In genomic region chr20:35332540-35333200, GRCh38 we compare ENCODE assay signal across 35 cellular contexts. TPM values are rescaled to one million over a fixed set of nuclear protein-coding genes. Genes with fewer than 3 reads are reported as not detected.
"Had no signal": no experiment of that assay in that cellular context is flagged by ENCODE, and none has a peak within 500 bp of the region (broad histone marks: within the 10 kb centered on the region; RNA-seq: fewer than 3 reads in every experiment).

No MANE protein-coding gene starts in this region.

- H3K4me3 Mint-ChIP-seq: activated B cell treated with CpG ODN at 0.5 μM for 24 hours; activated CD8-positive, alpha-beta T cell treated with anti-CD3 and anti-CD28 coated beads for 36 hours; activated naive CD8-positive, alpha-beta T cell; activated T-cell treated with anti-CD3 and anti-CD28 coated beads, Interleukin-2, amount 50 U/mL, for 4 hours; activated T-helper 17 cell treated with anti-CD3 and anti-CD28 coated beads, Interleukin-2, amount 50 U/mL, for 72 hours; T-cell; T-helper 1 cell treated with Interleukin-12 subunit alpha and Interleukin-12 subunit beta and Interleukin-4 antibody, amounts not matched to agents 30 μg/mL and 1 μg/mL, for 36 hours; T-helper 2 cell treated with Interferon-gamma antibody and Interleukin-4, amounts not matched to agents 5 μg/mL and 100 μg/mL, for 36 hours had no signal

- H3K27me3 ChIP-seq: brain microvascular endothelial cell, colonic mucosa, esophagus squamous epithelium had no signal

- H3K4me1 Mint-ChIP-seq: activated B cell treated with CpG ODN at 0.5 μM for 24 hours, T-cell had no signal

- H3K4me3 ChIP-seq: colonic mucosa, esophagus squamous epithelium had no signal

- H3K9me3 Mint-ChIP-seq: activated B cell treated with CpG ODN at 0.5 μM for 24 hours; activated CD8-positive, alpha-beta T cell treated with anti-CD3 and anti-CD28 coated beads for 36 hours; activated T-cell treated with anti-CD3 and anti-CD28 coated beads, Interleukin-2, amount 50 U/mL, for 4 hours; activated T-helper 17 cell treated with anti-CD3 and anti-CD28 coated beads, Interleukin-2, amount 50 U/mL, for 72 hours; T-cell; T-helper 1 cell treated with Interleukin-12 subunit alpha and Interleukin-12 subunit beta and Interleukin-4 antibody, amounts not matched to agents 30 μg/mL and 1 μg/mL, for 36 hours; T-helper 2 cell treated with Interferon-gamma antibody and Interleukin-4, amounts not matched to agents 5 μg/mL and 100 μg/mL, for 36 hours had no signal

- H3K27ac Mint-ChIP-seq: activated B cell treated with CpG ODN at 0.5 μM for 24 hours; activated CD8-positive, alpha-beta T cell treated with anti-CD3 and anti-CD28 coated beads for 36 hours; activated naive CD8-positive, alpha-beta T cell; activated T-helper 17 cell treated with anti-CD3 and anti-CD28 coated beads, Interleukin-2, amount 50 U/mL, for 72 hours; T-cell; T-helper 1 cell treated with Interleukin-12 subunit alpha and Interleukin-12 subunit beta and Interleukin-4 antibody, amounts not matched to agents 30 μg/mL and 1 μg/mL, for 36 hours; T-helper 2 cell treated with Interferon-gamma antibody and Interleukin-4, amounts not matched to agents 5 μg/mL and 100 μg/mL, for 36 hours had no signal

- ATAC-seq: activated CD4-positive, CD25-positive, alpha-beta regulatory T cell treated with anti-CD3 and anti-CD28 coated beads, Interleukin-2, amount 50 U/mL, for 24 hours; activated CD8-positive, alpha-beta T cell treated with anti-CD3 and anti-CD28 coated beads for 36 hours; activated T-cell treated with anti-CD3 and anti-CD28 coated beads, Interleukin-2, amount 50 U/mL, for 4 hours; activated T-helper 17 cell treated with anti-CD3 and anti-CD28 coated beads, Interleukin-2, amount 50 U/mL, for 72 hours; T-cell had no signal

- H3K27me3 Mint-ChIP-seq: activated B cell treated with CpG ODN at 0.5 μM for 24 hours; activated CD8-positive, alpha-beta T cell treated with anti-CD3 and anti-CD28 coated beads for 36 hours; activated naive CD8-positive, alpha-beta T cell; activated T-helper 17 cell treated with anti-CD3 and anti-CD28 coated beads, Interleukin-2, amount 50 U/mL, for 72 hours; T-cell had no signal

- H3K36me3 ChIP-seq: brain microvascular endothelial cell, colonic mucosa had no signal

- DNase-seq: activated B cell treated with CpG ODN at 0.5 μM for 24 hours; activated CD4-positive, alpha-beta T cell treated with anti-CD3 and anti-CD28 coated beads for 48 hours; activated CD4-positive, alpha-beta T cell treated with anti-CD3 and anti-CD28 coated beads, Interleukin-2, amount 50 U/mL, for 1 hour; activated CD4-positive, alpha-beta T cell treated with anti-CD3 and anti-CD28 coated beads, Interleukin-2, amount 50 U/mL, for 48 hours; activated CD8-positive, alpha-beta memory T cell treated with anti-CD3 and anti-CD28 coated beads for 24 hours; activated CD8-positive, alpha-beta T cell treated with anti-CD3 and anti-CD28 coated beads for 36 hours; activated effector memory CD4-positive, alpha-beta T cell treated with Interleukin-2 at 50 U/mL for 16 hours; activated gamma-delta T cell treated with Interleukin-2 at 50 U/mL for 16 hours; activated naive CD4-positive, alpha-beta T cell treated with anti-CD3 and anti-CD28 coated beads, Interleukin-2, amount 50 U/mL, for 16 hours; activated naive CD4-positive, alpha-beta T cell treated with Interleukin-2 at 50 U/mL for 16 hours; activated T-cell treated with anti-CD3 and anti-CD28 coated beads, Interleukin-2, amount 50 U/mL, for 4 hours; amniotic stem cell; anterior cingulate cortex; brain microvascular endothelial cell; colonic mucosa; effector CD8-positive, alpha-beta T cell; esophagus squamous epithelium; glutamatergic neuron; SW 1271; T-cell; T1000; WERI-Rb-1 had no signal

- H3K9me3 ChIP-seq: colonic mucosa, esophagus squamous epithelium had no signal

- H3K27ac ChIP-seq: brain microvascular endothelial cell, colonic mucosa, epithelial cell of prostate, esophagus squamous epithelium, WERI-Rb-1 had no signal

RNA-seq across cellular contexts. Expression of gene FAM83C, which starts 40.4 kb away (rescaled TPM):
- total RNA-seq: activated B cell treated with CpG ODN at 0.5 μM for 24 hours; activated CD8-positive, alpha-beta T cell treated with anti-CD3 and anti-CD28 coated beads for 36 hours; activated T-cell treated with anti-CD3 and anti-CD28 coated beads, Interleukin-2, amount 50 U/mL, for 4 hours; activated T-helper 17 cell treated with anti-CD3 and anti-CD28 coated beads, Interleukin-2, amount 50 U/mL, for 72 hours; astrocyte; cardiac septum; dermis microvascular lymphatic vessel endothelial cell; endothelial cell of umbilical vein; fibroblast of lung; fibroblast of villous mesenchyme; frontal cortex had no signal
- polyA plus RNA-seq: endothelial cell of umbilical vein had no signal
